ENCODE assay signal across 24 cellular contexts in genomic region chrX:85506871-85507270, GRCh38.
"Had no signal": no experiment of that assay in that cellular context is flagged by ENCODE, and none has a peak within 500 bp of the region (broad histone marks: within the 10 kb centered on the region; RNA-seq: fewer than 3 reads in every experiment).

No MANE protein-coding gene starts in this region.

- ATAC-seq: esophagus mucosa; gastrocnemius medialis; heart right ventricle; left cardiac atrium; left lung; left ventricle myocardium superior; lower lobe of right lung; naive thymus-derived CD4-positive, alpha-beta T cell had no signal

- H3K27me3 Mint-ChIP-seq: memory B cell; naive thymus-derived CD4-positive, alpha-beta T cell had no signal

- H3K4me1 ChIP-seq: gastrocnemius medialis, heart right ventricle, left lung, lower lobe of right lung had no signal

- H3K36me3 Mint-ChIP-seq: memory B cell; naive thymus-derived CD4-positive, alpha-beta T cell had no signal

- DNase-seq: dermis blood vessel endothelial cell; dorsolateral prefrontal cortex; effector CD4-positive, alpha-beta T cell; effector memory CD4-positive, alpha-beta T cell; erythroblast; esophagus squamous epithelium; foreskin fibroblast; foreskin melanocyte; gastrocnemius medialis; glutamatergic neuron; head of caudate nucleus; heart right ventricle; hippocampal formation; left cardiac atrium; left lung; left ventricle myocardium superior; lower lobe of right lung; mesendoderm; midbrain; naive thymus-derived CD4-positive, alpha-beta T cell had no signal

- H3K9me3 ChIP-seq: esophagus squamous epithelium, gastrocnemius medialis, heart right ventricle, left lung, lower lobe of right lung had no signal

- H3K4me3 ChIP-seq: coronary artery, dorsolateral prefrontal cortex, esophagus squamous epithelium, gastrocnemius medialis, heart right ventricle, left lung, lower lobe of right lung had no signal

- H3K9me3 Mint-ChIP-seq: memory B cell had no signal

- H3K4me3 Mint-ChIP-seq: memory B cell; naive thymus-derived CD4-positive, alpha-beta T cell had no signal

- H3K36me3 ChIP-seq: esophagus squamous epithelium, gastrocnemius medialis, heart right ventricle, left lung, lower lobe of right lung had no signal

- H3K4me1 Mint-ChIP-seq: memory B cell; naive thymus-derived CD4-positive, alpha-beta T cell had no signal

- H3K27ac Mint-ChIP-seq: memory B cell; naive thymus-derived CD4-positive, alpha-beta T cell had no signal

- H3K27me3 ChIP-seq: esophagus squamous epithelium, heart right ventricle had no signal

- H3K27ac ChIP-seq: coronary artery, dorsolateral prefrontal cortex, epithelial cell of prostate, esophagus squamous epithelium, gastrocnemius medialis, heart right ventricle, left lung, lower lobe of right lung had no signal
